25 cellular contexts compared by ENCODE assay signal in genomic region chr3:33363113-33363800, GRCh38.
"Had no signal": no experiment of that assay in that cellular context is flagged by ENCODE, and none has a peak within 500 bp of the region (broad histone marks: within the 10 kb centered on the region; RNA-seq: fewer than 3 reads in every experiment).

No MANE protein-coding gene starts in this region.

- H3K9me3 ChIP-seq: body of pancreas, heart right ventricle, neutrophil, ovary, prostate gland, right atrium auricular region, upper lobe of left lung had no signal

- DNase-seq: activated CD4-positive, alpha-beta T cell treated with anti-CD3 and anti-CD28 coated beads for 1 hour; activated CD4-positive, alpha-beta T cell treated with anti-CD3 and anti-CD28 coated beads, Interleukin-2, amount 50 U/mL, for 1 hour; activated CD8-positive, alpha-beta T cell treated with anti-CD3 and anti-CD28 coated beads, Interleukin-2, amount 10 ng/mL, durations not matched to agents 7 days and 5 days; activated gamma-delta T cell; activated naive CD4-positive, alpha-beta T cell treated with anti-CD3 and anti-CD28 coated beads, Interleukin-2, amount 50 U/mL, for 16 hours; activated naive CD8-positive, alpha-beta T cell treated with anti-CD3 and anti-CD28 coated beads, Interleukin-2, amount 50 U/mL, for 24 hours; body of pancreas; caudate nucleus; dermis blood vessel endothelial cell; effector CD8-positive, alpha-beta T cell; heart right ventricle; kidney glomerular epithelial cell; left ventricle myocardium superior; midbrain; ovary; stimulated activated CD4-positive, alpha-beta T cell treated with anti-CD3 and anti-CD28 coated beads, Interleukin-12 subunit alpha, Interleukin-12 subunit beta, amount 100 ng/mL, for 4 hours; stimulated activated CD4-positive, alpha-beta T cell treated with anti-CD3 and anti-CD28 coated beads, Interleukin-4, amount 100 ng/mL, for 4 hours; stimulated activated naive CD8-positive, alpha-beta T cell treated with anti-CD3 and anti-CD28 coated beads, Interleukin-15, Interleukin-2, amounts not matched to agents 100 U/mL and 50 U/mL, for 24 hours; T-cell; upper lobe of left lung had no signal

- ATAC-seq: activated CD8-positive, alpha-beta T cell treated with anti-CD3 and anti-CD28 coated beads, Interleukin-2, amount 10 ng/mL, durations not matched to agents 7 days and 5 days; activated naive CD8-positive, alpha-beta T cell treated with anti-CD3 and anti-CD28 coated beads, Interleukin-2, amount 50 U/mL, for 24 hours; body of pancreas; heart right ventricle; left ventricle myocardium superior; natural killer cell treated with Interleukin-12 subunit alpha and Interleukin-12 subunit beta and Interleukin-15 and Interleukin-18, amount 100 ng/mL, for 72 hours; stimulated activated naive CD8-positive, alpha-beta T cell treated with anti-CD3 and anti-CD28 coated beads, Interleukin-15, Interleukin-2, amounts not matched to agents 100 U/mL and 50 U/mL, for 24 hours; T-cell had no signal

- H3K27me3 ChIP-seq: body of pancreas, heart right ventricle, neutrophil, ovary, right atrium auricular region, upper lobe of left lung had no signal

- H3K27ac ChIP-seq: body of pancreas, heart right ventricle, neutrophil, ovary, prostate gland, right atrium auricular region, upper lobe of left lung had no signal

- H3K4me1 ChIP-seq: prostate gland, right atrium auricular region had no signal

- H3K27ac Mint-ChIP-seq: activated CD8-positive, alpha-beta T cell treated with anti-CD3 and anti-CD28 coated beads, Interleukin-2, amount 10 ng/mL, durations not matched to agents 7 days and 5 days; activated naive CD8-positive, alpha-beta T cell treated with anti-CD3 and anti-CD28 coated beads, Interleukin-2, amount 50 U/mL, for 24 hours; activated T-helper 1 cell treated with anti-CD3 and anti-CD28 coated beads, Interleukin-12 subunit alpha, Interleukin-12 subunit beta, Interleukin-2, Interleukin-4 antibody, amounts not matched to agents 30 ng/mL and 10 ng/mL and 1 ng/mL, durations not matched to agents 14 hours and 24 hours and 36 hours; natural killer cell treated with Interleukin-12 subunit alpha and Interleukin-12 subunit beta and Interleukin-15 and Interleukin-18, amount 100 ng/mL, for 72 hours; T-cell had no signal

- H3K36me3 Mint-ChIP-seq: natural killer cell treated with Interleukin-12 subunit alpha and Interleukin-12 subunit beta and Interleukin-15 and Interleukin-18, amount 100 ng/mL, for 72 hours; T-cell had no signal

- H3K4me1 Mint-ChIP-seq: activated naive CD8-positive, alpha-beta T cell treated with anti-CD3 and anti-CD28 coated beads, Interleukin-2, amount 50 U/mL, for 24 hours had no signal

- H3K4me3 ChIP-seq: body of pancreas, heart right ventricle, ovary, prostate gland, right atrium auricular region, upper lobe of left lung had no signal

- H3K4me3 Mint-ChIP-seq: activated CD8-positive, alpha-beta T cell treated with anti-CD3 and anti-CD28 coated beads, Interleukin-2, amount 10 ng/mL, durations not matched to agents 7 days and 5 days; activated naive CD8-positive, alpha-beta T cell treated with anti-CD3 and anti-CD28 coated beads, Interleukin-2, amount 50 U/mL, for 24 hours; activated T-helper 1 cell treated with anti-CD3 and anti-CD28 coated beads, Interleukin-12 subunit alpha, Interleukin-12 subunit beta, Interleukin-2, Interleukin-4 antibody, amounts not matched to agents 30 ng/mL and 10 ng/mL and 1 ng/mL, durations not matched to agents 14 hours and 24 hours and 36 hours; natural killer cell treated with Interleukin-12 subunit alpha and Interleukin-12 subunit beta and Interleukin-15 and Interleukin-18, amount 100 ng/mL, for 72 hours; T-cell had no signal

- H3K9me3 Mint-ChIP-seq: activated naive CD8-positive, alpha-beta T cell treated with anti-CD3 and anti-CD28 coated beads, Interleukin-2, amount 50 U/mL, for 24 hours; activated T-helper 1 cell treated with anti-CD3 and anti-CD28 coated beads, Interleukin-12 subunit alpha, Interleukin-12 subunit beta, Interleukin-2, Interleukin-4 antibody, amounts not matched to agents 30 ng/mL and 10 ng/mL and 1 ng/mL, durations not matched to agents 14 hours and 24 hours and 36 hours; natural killer cell treated with Interleukin-12 subunit alpha and Interleukin-12 subunit beta and Interleukin-15 and Interleukin-18, amount 100 ng/mL, for 72 hours; T-cell had no signal

- H3K36me3 ChIP-seq: heart right ventricle, neutrophil, ovary, prostate gland, right atrium auricular region, upper lobe of left lung had no signal
